ENCODE assay signal across 9 cellular contexts in the genomic region with DNA sequence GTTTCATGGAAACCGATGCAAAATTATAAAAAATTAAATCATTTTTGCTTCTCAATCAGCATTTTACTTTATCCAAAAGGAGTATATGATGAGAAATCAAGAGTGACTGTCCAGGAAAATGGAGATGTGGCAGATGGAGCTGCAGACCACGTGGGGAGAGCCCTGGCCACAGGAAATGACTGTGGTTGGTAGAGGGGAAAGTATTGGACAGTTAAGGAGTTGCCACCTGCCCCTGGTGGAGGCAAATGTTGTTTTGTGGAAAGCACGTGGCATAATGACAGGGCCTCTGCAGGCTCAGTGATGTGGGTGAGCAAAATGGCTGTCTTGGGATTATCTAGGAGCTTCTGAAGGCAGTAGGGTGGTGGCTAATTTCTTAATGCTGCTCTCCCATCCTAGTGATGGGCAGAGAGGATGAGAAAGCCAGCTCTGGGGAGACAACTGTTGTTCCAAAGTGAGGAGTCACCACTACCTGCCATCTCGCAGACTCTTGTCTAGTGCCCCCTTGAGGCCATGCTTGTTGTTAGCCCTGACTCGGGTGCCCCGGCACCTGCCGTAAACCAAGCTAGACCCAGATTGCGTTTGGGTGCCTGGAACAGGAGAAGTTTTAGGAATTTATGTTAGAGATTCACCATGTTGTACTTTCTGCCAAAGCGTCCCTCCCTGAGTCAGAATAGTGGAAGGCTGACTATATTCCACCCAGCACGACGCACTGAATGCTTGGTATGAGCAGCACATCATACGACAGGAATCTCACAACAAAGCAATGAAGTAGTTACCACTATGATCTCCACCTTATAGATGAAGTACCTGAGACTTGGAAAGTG.
DNase-seq lines count a peak whose midpoint lies in the region; ATAC-seq and TF ChIP-seq lines count a peak whose summit lies in the region.
"Had no signal": no experiment of that assay in that cellular context is flagged by ENCODE, and none has a peak within 500 bp of the region (broad histone marks: within the 10 kb centered on the region; RNA-seq: fewer than 3 reads in every experiment).

No MANE protein-coding gene starts in this region.

- H3K36me3 Mint-ChIP-seq in activated naive CD4-positive, alpha-beta T cell treated with anti-CD3 and anti-CD28 coated beads, Interleukin-2, amount 10 ng/mL, durations not matched to agents 7 days and 5 days, result no peaks in the 10 kb centered on the region
- no peaks in the 10 kb centered on the region for H3K36me3 Mint-ChIP-seq in endothelial cell (ENCODE audit: low read depth, unreplicated experiment)
- H3K36me3 Mint-ChIP-seq in stimulated activated naive B cell treated with anti-CD40 and anti-IgM and Interleukin-4, amounts not matched to agents 10 μg/mL and 1 μg/mL and 100 μg/mL, for 72 hours, result no peaks in the 10 kb centered on the region

- TF ChIP-seq CTCF in endothelial cell (IDR thresholded peaks at IDR 0.05; ENCODE audit: unreplicated experiment), result peak; percentile 54
- no peak for TF ChIP-seq CTCF in RWPE1 (conservative IDR thresholded peaks at IDR 0.05; ENCODE audit: low read depth)

- H3K4me3 Mint-ChIP-seq in activated naive CD4-positive, alpha-beta T cell treated with anti-CD3 and anti-CD28 coated beads, Interleukin-2, amount 10 ng/mL, durations not matched to agents 7 days and 5 days, result no peak overlapping the region
- H3K4me3 Mint-ChIP-seq in endothelial cell (ENCODE audit: unreplicated experiment), result no peak overlapping the region
- no peak overlapping the region for H3K4me3 Mint-ChIP-seq in stimulated activated naive B cell treated with anti-CD40 and anti-IgM and Interleukin-4, amounts not matched to agents 10 μg/mL and 1 μg/mL and 100 μg/mL, for 72 hours

- H3K27me3 Mint-ChIP-seq in activated naive CD4-positive, alpha-beta T cell treated with anti-CD3 and anti-CD28 coated beads, Interleukin-2, amount 10 ng/mL, durations not matched to agents 7 days and 5 days, result peaks cover 13% of the 10 kb centered on the region
- H3K27me3 Mint-ChIP-seq in endothelial cell (ENCODE audit: unreplicated experiment), result peaks cover 2% of the 10 kb centered on the region
- H3K27me3 Mint-ChIP-seq in stimulated activated naive B cell treated with anti-CD40 and anti-IgM and Interleukin-4, amounts not matched to agents 10 μg/mL and 1 μg/mL and 100 μg/mL, for 72 hours, result peaks cover 0 to under 1% of the 10 kb centered on the region in 2 donors

- DNase-seq in activated naive CD4-positive, alpha-beta T cell treated with anti-CD3 and anti-CD28 coated beads, Interleukin-2, amount 10 ng/mL, durations not matched to agents 7 days and 5 days, result peak; percentile 28
- DNase-seq in activated naive CD4-positive, alpha-beta T cell treated with Interleukin-2 at 50 U/mL for 16 hours, result no peak
- DNase-seq in MV-4-11 (lab: John Stamatoyannopoulos, UW), result peak; percentile 32
- peak; percentile 31 for DNase-seq in endothelial cell (ENCODE audit: low spot score)
- DNase-seq in stimulated activated naive B cell treated with anti-CD40 and anti-IgM and Interleukin-4, amounts not matched to agents 10 μg/mL and 1 μg/mL and 100 μg/mL, for 72 hours, result no peak
- DNase-seq in RWPE1 (ENCODE audit: low spot score), result no peak
- DNase-seq in OCI-M1 (lab: John Stamatoyannopoulos, UW), result no peak
- DNase-seq: psoas muscle had no signal

- no peak overlapping the region for H3K27ac ChIP-seq in RWPE1
- H3K27ac ChIP-seq: psoas muscle had no signal

- no peak overlapping the region for H3K27ac Mint-ChIP-seq in activated naive CD4-positive, alpha-beta T cell treated with anti-CD3 and anti-CD28 coated beads, Interleukin-2, amount 10 ng/mL, durations not matched to agents 7 days and 5 days
- H3K27ac Mint-ChIP-seq in endothelial cell (ENCODE audit: unreplicated experiment), result no peak overlapping the region
- H3K27ac Mint-ChIP-seq in stimulated activated naive B cell treated with anti-CD40 and anti-IgM and Interleukin-4, amounts not matched to agents 10 μg/mL and 1 μg/mL and 100 μg/mL, for 72 hours, result peak overlapping the region; percentile 3

- ATAC-seq in stimulated activated naive B cell treated with anti-CD40 and anti-IgM and Interleukin-4, amounts not matched to agents 10 μg/mL and 1 μg/mL and 100 μg/mL, for 72 hours (replicated peaks), result no peak
- no peak for ATAC-seq in HG03342 (IDR thresholded peaks at IDR 0.05; ENCODE audit: unreplicated experiment)

- no peaks in the 10 kb centered on the region for H3K4me1 Mint-ChIP-seq in activated naive CD4-positive, alpha-beta T cell treated with anti-CD3 and anti-CD28 coated beads, Interleukin-2, amount 10 ng/mL, durations not matched to agents 7 days and 5 days
- H3K4me1 Mint-ChIP-seq in endothelial cell (ENCODE audit: unreplicated experiment), result peaks cover 20% of the 10 kb centered on the region
- H3K4me1 Mint-ChIP-seq in stimulated activated naive B cell treated with anti-CD40 and anti-IgM and Interleukin-4, amounts not matched to agents 10 μg/mL and 1 μg/mL and 100 μg/mL, for 72 hours, result peaks cover 12 to 40% of the 10 kb centered on the region in 2 donors

- H3K9me3 Mint-ChIP-seq in activated naive CD4-positive, alpha-beta T cell treated with anti-CD3 and anti-CD28 coated beads, Interleukin-2, amount 10 ng/mL, durations not matched to agents 7 days and 5 days, result no peaks in the 10 kb centered on the region
- H3K9me3 Mint-ChIP-seq in endothelial cell (ENCODE audit: unreplicated experiment), result no peaks in the 10 kb centered on the region
- H3K9me3 Mint-ChIP-seq in stimulated activated naive B cell treated with anti-CD40 and anti-IgM and Interleukin-4, amounts not matched to agents 10 μg/mL and 1 μg/mL and 100 μg/mL, for 72 hours, result no peaks in the 10 kb centered on the region

- POLR2A ChIA-PET in RWPE1 (lab: Yijun Ruan, JAX; ENCODE audit: low non-redundant PET), result no interaction called here

- CTCF ChIA-PET in activated naive CD4-positive, alpha-beta T cell treated with anti-CD3 and anti-CD28 coated beads, Interleukin-2, amount 10 ng/mL, durations not matched to agents 7 days and 5 days (lab: Charles Lee), result interaction anchor here (0.7 to 1.6 kb wide), 3 partner anchors 219 to 301 kb away, joined by 3 to 7 read pairs (median 3); no protein-coding TSS in a partner anchor
- CTCF ChIA-PET in RWPE1 (lab: Yijun Ruan, JAX), result interaction anchor here (0.6 to 1.0 kb wide), 5 partner anchors 17 to 571 kb away, joined by 3 to 6 read pairs (median 4); no protein-coding TSS in a partner anchor

Comparison
In these comparisons a context has a peak if more than half of its experiments do, and no peak if none do; other contexts are left out.
1. DNase-seq: peak in activated naive CD4-positive, alpha-beta T cell treated with anti-CD3 and anti-CD28 coated beads, Interleukin-2, amount 10 ng/mL, durations not matched to agents 7 days and 5 days (single experiment), MV-4-11 (single experiment) and endothelial cell (single experiment); none in activated naive CD4-positive, alpha-beta T cell treated with Interleukin-2 at 50 U/mL for 16 hours (single experiment), stimulated activated naive B cell treated with anti-CD40 and anti-IgM and Interleukin-4, amounts not matched to agents 10 μg/mL and 1 μg/mL and 100 μg/mL, for 72 hours (single experiment), RWPE1 (single experiment) and OCI-M1 (single experiment).